Comparison of ENCODE assay signal across 15 cellular contexts in genomic region chr2:44246840-44247369, GRCh38. TPM values are rescaled to one million over a fixed set of nuclear protein-coding genes. Genes with fewer than 3 reads are reported as not detected.
DNase-seq lines count a peak whose midpoint lies in the region; ATAC-seq and TF ChIP-seq lines count a peak whose summit lies in the region.
"Had no signal": no experiment of that assay in that cellular context is flagged by ENCODE, and none has a peak within 500 bp of the region (broad histone marks: within the 10 kb centered on the region; RNA-seq: fewer than 3 reads in every experiment).

No MANE protein-coding gene starts in this region.

- no peaks in the 10 kb centered on the region for H3K27me3 Mint-ChIP-seq in Caco-2 (ENCODE audit: insufficient read depth, unreplicated experiment)

- TF ChIP-seq POLR2A in right lobe of liver (IDR thresholded peaks at IDR 0.05): peak; percentile 31

- no peak overlapping the region for H3K4me3 Mint-ChIP-seq in Caco-2 (ENCODE audit: unreplicated experiment)

- H3K4me1 ChIP-seq in Caco-2 (peaks cover 38% of the 10 kb centered on the region), adipocyte (ENCODE audit: control insufficient read depth, insufficient read depth, low read length) (peaks cover 38% of the 10 kb centered on the region), right lobe of liver (peaks cover 0 to 30% (median 7%) of the 10 kb centered on the region in 4 donors)

- TF ChIP-seq CTCF in Caco-2 (IDR thresholded peaks at IDR 0.05; ENCODE audit: insufficient read depth in 1 of 2, low read depth in 1 of 2, low read length in 1 of 2, severe bottlenecking in 1 of 2, unreplicated experiment in 1 of 2): no peak
- no peak for TF ChIP-seq CTCF in HL-60 (IDR thresholded peaks at IDR 0.05; ENCODE audit: insufficient read depth, low read length)
- TF ChIP-seq CTCF in right lobe of liver (IDR thresholded peaks at IDR 0.05): no peak

- DNase-seq in Caco-2 (no peak), HL-60 (ENCODE audit: low read depth in 1 of 2, low spot score in 1 of 2) (peak; percentile 40 to 79), adipocyte (ENCODE audit: low read depth) (peak; percentile 7), right lobe of liver (peak in 1 of 3 donors; percentile 70), HuH-7 (ENCODE audit: low spot score) (no peak)
- no peak for DNase-seq in effector CD8-positive, alpha-beta T cell (lab: John Stamatoyannopoulos, UW)
- DNase-seq in stimulated activated CD4-positive, alpha-beta T cell treated with anti-CD3 and anti-CD28 coated beads, Interleukin-12 subunit alpha, Interleukin-12 subunit beta, amount 100 ng/mL, for 4 hours: no peak
- DNase-seq: CD4-positive, alpha-beta memory T cell; H7; NCI-H1417 treated with DMSO at 0.1 percent for 48 hours; NCI-H187 treated with DMSO at 0.1 percent for 48 hours; NCI-H524 treated with DMSO at 0.1 percent for 48 hours had no signal

- H3K4me3 ChIP-seq in Caco-2 (ENCODE audit: low read depth, low read length): no peak overlapping the region
- no peak overlapping the region for H3K4me3 ChIP-seq in HL-60 (replicated peaks; ENCODE audit: insufficient read depth, low read length)
- no peak overlapping the region for H3K4me3 ChIP-seq in adipocyte (ENCODE audit: low read length)
- H3K4me3 ChIP-seq in right lobe of liver: no peak overlapping the region
- H3K4me3 ChIP-seq: K562, PC-9 had no signal

- H3K27me3 ChIP-seq in Caco-2 (replicated peaks; ENCODE audit: control insufficient read depth, insufficient read depth, low read length): no peaks in the 10 kb centered on the region
- H3K27me3 ChIP-seq in HL-60 (ENCODE audit: insufficient read depth, poor library complexity, severe bottlenecking): no peaks in the 10 kb centered on the region
- H3K27me3 ChIP-seq in adipocyte (replicated peaks; ENCODE audit: control insufficient read depth, insufficient read depth, low read length): no peaks in the 10 kb centered on the region
- H3K27me3 ChIP-seq in right lobe of liver: no peaks in the 10 kb centered on the region

- peak overlapping the region; percentile 72 for H3K27ac ChIP-seq in HL-60 (replicated peaks)
- peak overlapping the region in 2 of 3 donors; percentile 24 to 75 for H3K27ac ChIP-seq in right lobe of liver
- H3K27ac ChIP-seq: PC-9 had no signal

- H3K9me3 ChIP-seq in Caco-2 (no peaks in the 10 kb centered on the region), adipocyte (ENCODE audit: control insufficient read depth, low read length) (no peaks in the 10 kb centered on the region), right lobe of liver (no peaks in the 10 kb centered on the region)

- H3K9ac ChIP-seq in adipocyte (ENCODE audit: low read length): no peak overlapping the region

- H3K36me3 ChIP-seq in Caco-2 (ENCODE audit: control insufficient read depth, insufficient read depth, low read length): no peaks in the 10 kb centered on the region
- no peaks in the 10 kb centered on the region for H3K36me3 ChIP-seq in adipocyte (ENCODE audit: control insufficient read depth, insufficient read depth, low read length, severe bottlenecking)
- H3K36me3 ChIP-seq in right lobe of liver: no peaks in the 10 kb centered on the region

- peaks cover 7% of the 10 kb centered on the region for H3K9me3 Mint-ChIP-seq in Caco-2 (ENCODE audit: unreplicated experiment)

- intact Hi-C loops in Caco-2 (cut with micrococcal nuclease; ENCODE audit: unreplicated experiment) (loop anchor here (5.0 to 10.0 kb wide), 2 partner anchors 250 to 468 kb away; partner anchors contain the start of gene LRPPRC), right lobe of liver (cut with DNase I) (loop anchor here in 1 of 2 donors (10.0 kb wide), 1 partner anchor 48 kb away; no protein-coding TSS in a partner anchor)

- CTCF ChIA-PET in Caco-2 (lab: Charles Lee): interaction anchor here (1.0 to 5.8 kb wide), 3 partner anchors 9 to 49 kb away, joined by 3 to 53 read pairs (median 11); no protein-coding TSS in a partner anchor

- no TSS peak for BruUV-seq in Caco-2 (replicated peaks; lab: Mats Ljungman, UMichigan)

- peaks cover 4% of the 10 kb centered on the region for H3K36me3 Mint-ChIP-seq in Caco-2 (ENCODE audit: insufficient read depth, unreplicated experiment)
- H3K36me3 Mint-ChIP-seq: CD4-positive, alpha-beta memory T cell had no signal

- WGBS in right lobe of liver (ENCODE audit: insufficient coverage, low coverage, low lambda C conversion rate, missing lambda C conversion rate): 25% methylated on average over 2 of the region's 3 CpGs

- POLR2A ChIA-PET in Caco-2 (lab: Charles Lee): interaction anchor here (0.6 kb wide), 1 partner anchor 13 kb away, joined by 5 read pairs; no protein-coding TSS in a partner anchor

- ATAC-seq in right lobe of liver (peak; percentile 69 to 80 (median 74)), HG02981 (IDR thresholded peaks at IDR 0.05; ENCODE audit: unreplicated experiment) (no peak)
- ATAC-seq: K562 had no signal

- peak overlapping the region; percentile 8 for H3K27ac Mint-ChIP-seq in Caco-2 (ENCODE audit: unreplicated experiment)
- H3K27ac Mint-ChIP-seq: CD4-positive, alpha-beta memory T cell had no signal

- peaks cover 28% of the 10 kb centered on the region for H3K4me1 Mint-ChIP-seq in Caco-2 (ENCODE audit: low read depth, unreplicated experiment)

RNA-seq across cellular contexts. Expression of gene SLC3A1, which starts 28.4 kb away (rescaled TPM):
- total RNA-seq in Caco-2 (2022): 1.5 and 4.0 TPM in 2 replicates
- total RNA-seq in right lobe of liver: 10 to 100 TPM in 3 of 6 experiments, 1 to 10 TPM in 2, under 1 TPM in 1; 0.89 to 58.2 (median 15.3) TPM
- total RNA-seq: H7, PC-9 had no signal

Comparison
In these comparisons a context has a peak if more than half of its experiments do, and no peak if none do; other contexts are left out.
1. DNase-seq: peak in HL-60 (2 of 2) and adipocyte (single experiment); none in Caco-2 (0 of 2), HuH-7 (single experiment), effector CD8-positive, alpha-beta T cell (single experiment) and stimulated activated CD4-positive, alpha-beta T cell treated with anti-CD3 and anti-CD28 coated beads, Interleukin-12 subunit alpha, Interleukin-12 subunit beta, amount 100 ng/mL, for 4 hours (single experiment).